8 cellular contexts compared by ENCODE assay signal in the genomic region with DNA sequence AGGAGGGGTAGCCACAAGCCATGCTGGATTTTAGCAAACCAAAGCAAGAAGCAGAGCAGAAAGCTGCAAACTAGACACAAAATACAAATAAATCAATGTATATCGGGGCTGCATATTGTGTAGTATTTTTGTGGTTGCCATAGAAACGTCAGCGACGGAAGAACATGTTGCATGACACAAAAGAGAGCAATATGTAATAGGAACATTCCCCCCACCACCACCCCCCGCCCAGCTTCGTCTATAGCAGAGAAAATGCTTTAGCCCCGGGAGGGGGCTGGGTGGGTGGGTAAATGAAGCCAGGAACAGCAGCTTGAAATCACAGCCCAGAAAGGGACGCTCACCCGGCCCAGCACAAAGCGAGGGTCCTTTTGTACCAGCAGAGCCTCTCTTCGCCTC. TPM values are rescaled to one million over a fixed set of nuclear protein-coding genes. Genes with fewer than 3 reads are reported as not detected.
A peak's percentile ranks its signal among the peaks of the same experiment; 100 is the strongest.
DNase-seq lines count a peak whose midpoint lies in the region; ATAC-seq and TF ChIP-seq lines count a peak whose summit lies in the region.

No MANE protein-coding gene starts in this region.

- DNase-seq in NCI-H1105 treated with DMSO at 0.1 percent for 48 hours (lab: John Stamatoyannopoulos, UW) (peak; percentile 83), fibroblast of peridontal ligament (ENCODE audit: extremely low read depth) (peak; percentile 60), osteocyte (ENCODE audit: extremely low spot score, unreplicated experiment) (no peak), NCI-H1694 (lab: John Stamatoyannopoulos, UW) (no peak), inferior parietal cortex (ENCODE audit: extremely low spot score) (no peak)
- DNase-seq in activated T-cell treated with anti-CD3 and anti-CD28 coated beads, Interleukin-2, amount 50 U/mL, for 24 hours: no peak

- H3K27me3 Mint-ChIP-seq in activated T-cell treated with anti-CD3 and anti-CD28 coated beads, Interleukin-2, amount 50 U/mL, for 24 hours: peaks cover 3% of the 10 kb centered on the region
- peaks cover 2% of the 10 kb centered on the region for H3K27me3 Mint-ChIP-seq in osteocyte (ENCODE audit: unreplicated experiment)

- H3K9me3 Mint-ChIP-seq in activated T-cell treated with anti-CD3 and anti-CD28 coated beads, Interleukin-2, amount 50 U/mL, for 24 hours: no peaks in the 10 kb centered on the region
- no peaks in the 10 kb centered on the region for H3K9me3 Mint-ChIP-seq in osteocyte (ENCODE audit: unreplicated experiment)

- peak overlapping the region; percentile 94 for H3K4me3 ChIP-seq in ACC112 (ENCODE audit: low read depth, low read length)

- no peak overlapping the region for H2AFZ ChIP-seq in ACC112 (ENCODE audit: low read length, unreplicated experiment)

- H3K79me2 ChIP-seq in ACC112 (ENCODE audit: control insufficient read depth, insufficient read depth, low read length, unreplicated experiment): peaks cover 36% of the 10 kb centered on the region

- peak; percentile 16 for ATAC-seq in GM19397 (IDR thresholded peaks at IDR 0.05; ENCODE audit: unreplicated experiment)

- H3K4me3 Mint-ChIP-seq in activated T-cell treated with anti-CD3 and anti-CD28 coated beads, Interleukin-2, amount 50 U/mL, for 24 hours: peak overlapping the region; percentile 80
- peak overlapping the region; percentile 83 for H3K4me3 Mint-ChIP-seq in osteocyte (ENCODE audit: unreplicated experiment)

- peak overlapping the region; percentile 86 for H3K27ac ChIP-seq in ACC112 (ENCODE audit: low read depth, low read length)

- H3K27ac Mint-ChIP-seq in activated T-cell treated with anti-CD3 and anti-CD28 coated beads, Interleukin-2, amount 50 U/mL, for 24 hours: peak overlapping the region; percentile 74
- peak overlapping the region; percentile 87 for H3K27ac Mint-ChIP-seq in osteocyte (ENCODE audit: unreplicated experiment)

- H3K36me3 Mint-ChIP-seq in activated T-cell treated with anti-CD3 and anti-CD28 coated beads, Interleukin-2, amount 50 U/mL, for 24 hours (ENCODE audit: low read depth): peaks cover 3% of the 10 kb centered on the region
- H3K36me3 Mint-ChIP-seq in osteocyte (ENCODE audit: unreplicated experiment): no peaks in the 10 kb centered on the region

- TF ChIP-seq CTCF in osteocyte (IDR thresholded peaks at IDR 0.05): no peak

- no peaks in the 10 kb centered on the region for H3K36me3 ChIP-seq in ACC112 (ENCODE audit: insufficient read depth, low read length)

- no peaks in the 10 kb centered on the region for H3K27me3 ChIP-seq in ACC112 (ENCODE audit: insufficient read depth, low read length)

- peaks cover 21% of the 10 kb centered on the region for H3K4me1 Mint-ChIP-seq in activated T-cell treated with anti-CD3 and anti-CD28 coated beads, Interleukin-2, amount 50 U/mL, for 24 hours (ENCODE audit: low read depth)
- peaks cover 22% of the 10 kb centered on the region for H3K4me1 Mint-ChIP-seq in osteocyte (ENCODE audit: unreplicated experiment)

- H3K4me1 ChIP-seq in ACC112 (ENCODE audit: control insufficient read depth, insufficient read depth, low read length, unreplicated experiment): peaks cover 7% of the 10 kb centered on the region

RNA-seq across cellular contexts. Expression of a gene that starts 0.5 kb away (rescaled TPM):
- 8.3 and 10.1 TPM in 2 replicates for total RNA-seq in osteocyte

Comparison
In these comparisons a context has a peak if more than half of its experiments do, and no peak if none do; other contexts are left out.
1. DNase-seq: peak in NCI-H1105 treated with DMSO at 0.1 percent for 48 hours (single experiment) and fibroblast of peridontal ligament (single experiment); none in activated T-cell treated with anti-CD3 and anti-CD28 coated beads, Interleukin-2, amount 50 U/mL, for 24 hours (single experiment), osteocyte (single experiment), NCI-H1694 (single experiment) and inferior parietal cortex (single experiment).